8 cellular contexts compared by ENCODE assay signal in the genomic region with DNA sequence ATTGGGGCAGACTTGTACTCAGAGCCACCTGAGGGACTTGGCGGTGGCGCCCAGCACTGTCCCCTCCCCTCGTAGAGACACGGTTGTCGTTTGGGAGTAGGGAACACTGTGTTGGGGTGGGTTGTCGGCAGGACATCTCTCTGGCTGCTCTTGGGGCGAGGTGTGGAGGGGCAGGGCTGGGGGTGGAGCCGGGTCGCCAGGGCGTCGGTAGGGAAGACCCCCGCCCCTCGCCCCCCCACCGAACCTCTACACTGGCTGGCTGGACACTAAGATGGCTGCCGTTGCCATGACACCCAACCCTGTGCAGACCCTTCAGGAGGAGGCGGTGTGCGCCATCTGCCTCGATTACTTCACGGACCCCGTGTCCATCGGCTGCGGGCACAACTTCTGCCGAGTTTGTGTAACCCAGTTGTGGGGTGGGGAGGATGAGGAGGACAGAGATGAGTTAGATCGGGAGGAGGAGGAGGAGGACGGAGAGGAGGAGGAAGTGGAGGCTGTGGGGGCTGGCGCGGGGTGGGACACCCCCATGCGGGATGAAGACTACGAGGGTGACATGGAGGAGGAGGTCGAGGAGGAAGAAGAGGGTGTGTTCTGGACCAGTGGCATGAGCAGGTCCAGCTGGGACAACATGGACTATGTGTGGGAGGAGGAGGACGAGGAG. TPM values are rescaled to one million over a fixed set of nuclear protein-coding genes. Genes with fewer than 3 reads are reported as not detected.
DNase-seq lines count a peak whose midpoint lies in the region; ATAC-seq and TF ChIP-seq lines count a peak whose summit lies in the region.

No MANE protein-coding gene starts in this region.

- no peaks in the 10 kb centered on the region for H3K9me3 ChIP-seq in BLaER1 treated with 17β-estradiol and CSF1 and Interleukin-3, amounts not matched to agents 10 nM and 100 nM (replicated peaks in 1 of 11)
- H3K9me3 ChIP-seq in prostate gland = no peaks in the 10 kb centered on the region

- ATAC-seq in activated B cell treated with CpG ODN at 0.5 μM for 24 hours (ENCODE audit: low read depth) = peak; percentile 3
- ATAC-seq in foreskin keratinocyte = no peak

- CTCF ChIA-PET in activated B cell treated with CpG ODN at 0.5 μM for 24 hours (lab: Charles Lee) = interaction anchor here (1.0 to 1.6 kb wide), 4 partner anchors 20 to 37 kb away, joined by 3 to 7 read pairs (median 3); partner anchors contain the start of genes RACK1 and TRIM52

- intact Hi-C loops in activated B cell treated with CpG ODN at 0.5 μM for 24 hours (cut with micrococcal nuclease) = loop anchor here (1.0 to 10.0 kb wide), 8 partner anchors 19 to 422 kb away; partner anchors contain the start of genes MGAT1, RACK1, TRIM52 and ZFP62
- intact Hi-C loops in prostate gland (cut with DNase I) = loop anchor here (2.0 kb wide), 1 partner anchor 19 kb away; the partner anchor contains the start of gene RACK1

- peaks cover 32 to 51% (median 41%) of the 10 kb centered on the region in 10 experiments for H3K4me1 ChIP-seq in BLaER1 treated with 17β-estradiol and CSF1 and Interleukin-3, amounts not matched to agents 10 nM and 100 nM
- no peaks in the 10 kb centered on the region for H3K4me1 ChIP-seq in foreskin keratinocyte
- no peaks in the 10 kb centered on the region for H3K4me1 ChIP-seq in prostate gland (replicated peaks)

- H3K27ac Mint-ChIP-seq in activated B cell treated with CpG ODN at 0.5 μM for 24 hours = peak overlapping the region; percentile 98

- peak overlapping the region; percentile 95 for H3K4me3 Mint-ChIP-seq in activated B cell treated with CpG ODN at 0.5 μM for 24 hours

- H3K36me3 Mint-ChIP-seq in activated B cell treated with CpG ODN at 0.5 μM for 24 hours (ENCODE audit: low read depth) = peaks cover 18% of the 10 kb centered on the region

- peaks cover 4% of the 10 kb centered on the region for H3K27me3 Mint-ChIP-seq in activated B cell treated with CpG ODN at 0.5 μM for 24 hours

- H3K4me3 ChIP-seq in BLaER1 treated with 17β-estradiol and CSF1 and Interleukin-3, amounts not matched to agents 10 nM and 100 nM = peak overlapping the region; percentile 67 to 87 (median 80)
- H3K4me3 ChIP-seq in H7 (ENCODE audit: insufficient read depth, low read depth, low read length) (peak overlapping the region; percentile 90), prostate gland (peak overlapping the region; percentile 84 to 90)

- TF ChIP-seq CTCF in activated B cell treated with CpG ODN at 0.5 μM for 24 hours (IDR thresholded peaks at IDR 0.05) (no peak), foreskin keratinocyte (conservative IDR thresholded peaks at IDR 0.05) (no peak), prostate gland (IDR thresholded peaks at IDR 0.05) (no peak)

- peak overlapping the region; percentile 81 to 97 (median 95) for H3K4me2 ChIP-seq in BLaER1 treated with 17β-estradiol and CSF1 and Interleukin-3, amounts not matched to agents 10 nM and 100 nM

- H3K9me3 Mint-ChIP-seq in activated B cell treated with CpG ODN at 0.5 μM for 24 hours = no peaks in the 10 kb centered on the region

- TF ChIP-seq POLR2A in prostate gland (IDR thresholded peaks at IDR 0.05) = no peak

- POLR2A ChIA-PET in activated B cell treated with CpG ODN at 0.5 μM for 24 hours (lab: Charles Lee) = interaction anchor here (0.5 to 6.1 kb wide), 23 partner anchors 13 to 466 kb away, joined by 3 to 177 read pairs (median 8); partner anchors contain the start of genes MGAT1, RACK1, TRIM52 and TRIM7

- peak overlapping the region; percentile 91 to 99 (median 95) for H3K9ac ChIP-seq in BLaER1 treated with 17β-estradiol and CSF1 and Interleukin-3, amounts not matched to agents 10 nM and 100 nM

- under 1% methylated on average over 29 of the region's 31 CpGs for WGBS in prostate gland

- H3K27me3 ChIP-seq in BLaER1 treated with 17β-estradiol and CSF1 and Interleukin-3, amounts not matched to agents 10 nM and 100 nM = no peaks in the 10 kb centered on the region
- H3K27me3 ChIP-seq in H7 (ENCODE audit: control insufficient read depth, insufficient read depth, low read length) = no peaks in the 10 kb centered on the region
- no peaks in the 10 kb centered on the region for H3K27me3 ChIP-seq in foreskin keratinocyte
- no peaks in the 10 kb centered on the region for H3K27me3 ChIP-seq in prostate gland (replicated peaks; ENCODE audit: insufficient read depth)

- peak; percentile 93 for DNase-seq in H7
- DNase-seq in activated B cell treated with CpG ODN at 0.5 μM for 24 hours = peak; percentile 35
- DNase-seq in foreskin keratinocyte = no peak
- DNase-seq in prostate gland (ENCODE audit: low spot score) = no peak
- no peak for DNase-seq in cerebellar cortex (ENCODE audit: low spot score)
- DNase-seq in KBM-7 = no peak
- DNase-seq in SKM-1 (lab: John Stamatoyannopoulos, UW; ENCODE audit: unreplicated experiment) = no peak

- peak overlapping the region; percentile 92 to 99 (median 97) for H3K27ac ChIP-seq in BLaER1 treated with 17β-estradiol and CSF1 and Interleukin-3, amounts not matched to agents 10 nM and 100 nM
- H3K27ac ChIP-seq in foreskin keratinocyte = peak overlapping the region; percentile 72
- peak overlapping the region; percentile 98 for H3K27ac ChIP-seq in prostate gland

- H3K36me3 ChIP-seq in BLaER1 treated with 17β-estradiol and CSF1 and Interleukin-3, amounts not matched to agents 10 nM and 100 nM = peaks cover 7 to 24% (median 17%) of the 10 kb centered on the region in 11 experiments; a peak in 20 of 22 replicates
- H3K36me3 ChIP-seq in H7 (replicated peaks; ENCODE audit: control insufficient read depth, insufficient read depth, low read length) = peaks cover 3% of the 10 kb centered on the region
- no peaks in the 10 kb centered on the region for H3K36me3 ChIP-seq in prostate gland

- H3K4me1 Mint-ChIP-seq in activated B cell treated with CpG ODN at 0.5 μM for 24 hours = peaks cover 49% of the 10 kb centered on the region

- H4K20me1 ChIP-seq in BLaER1 treated with 17β-estradiol and CSF1 and Interleukin-3, amounts not matched to agents 10 nM and 100 nM = no peaks in the 10 kb centered on the region

- in situ Hi-C loops in KBM-7 (cut with MboI; ENCODE audit: low pct_unique_long_range_greater_than_20kb, low sequenced_read_pairs) = no loop called here

RNA-seq across cellular contexts. Expression of gene TRIM41, which starts 0.8 kb away (rescaled TPM):
- 13.6 and 19.8 TPM in 2 replicates for total RNA-seq in H7 (2014; rRNA removed; shearing (Covaris generic))
- 34.9 and 39.6 TPM in 2 replicates for total RNA-seq in activated B cell treated with CpG ODN at 0.5 μM for 24 hours
- 17.5 and 17.9 TPM in 2 replicates for total RNA-seq in foreskin keratinocyte
- polyA plus RNA-seq in foreskin keratinocyte = 15.6 and 17.3 TPM in 2 replicates
- total RNA-seq in prostate gland = 10 to 100 TPM; 16.9 to 28.3 TPM

RNA-seq across cellular contexts. Expression of gene TRIM7, which starts 18.9 kb away (rescaled TPM):
- 0.07 and 0.92 TPM in 2 replicates for total RNA-seq in H7 (2014; rRNA removed; shearing (Covaris generic))
- 0.32 and 0.51 TPM in 2 replicates for total RNA-seq in activated B cell treated with CpG ODN at 0.5 μM for 24 hours
- total RNA-seq in foreskin keratinocyte = 33.3 and 37.6 TPM in 2 replicates
- polyA plus RNA-seq in foreskin keratinocyte = 36.7 and 39.0 TPM in 2 replicates
- total RNA-seq in prostate gland = 1 to 10 TPM; 4.5 to 6.4 TPM

RNA-seq across cellular contexts. Expression of gene RACK1, which starts 19.8 kb away (rescaled TPM):
- 5,491 and 6,126 TPM in 2 replicates for total RNA-seq in H7 (2014; rRNA removed; shearing (Covaris generic))
- total RNA-seq in activated B cell treated with CpG ODN at 0.5 μM for 24 hours (2,528 and 2,812 TPM in 2 replicates), foreskin keratinocyte (3,025 and 3,078 TPM in 2 replicates), prostate gland (1,000 to 10,000 TPM; 2,058 to 4,360 TPM)
- polyA plus RNA-seq in foreskin keratinocyte = 2,685 and 2,690 TPM in 2 replicates

RNA-seq across cellular contexts. Expression of gene TRIM52, which starts 37.1 kb away (rescaled TPM):
- 1.9 and 2.4 TPM in 2 replicates for total RNA-seq in H7 (2014; rRNA removed; shearing (Covaris generic))
- total RNA-seq in activated B cell treated with CpG ODN at 0.5 μM for 24 hours = 30.9 and 36.9 TPM in 2 replicates
- total RNA-seq in foreskin keratinocyte = 2.6 and 2.8 TPM in 2 replicates
- 0.97 and 1.1 TPM in 2 replicates for polyA plus RNA-seq in foreskin keratinocyte
- total RNA-seq in prostate gland = 10 to 100 TPM; 11.2 to 15.2 TPM

Comparison
In these comparisons a context has a peak if more than half of its experiments do, and no peak if none do; other contexts are left out.
1. DNase-seq: peak in H7 (single experiment) and activated B cell treated with CpG ODN at 0.5 μM for 24 hours (single experiment); none in foreskin keratinocyte (0 of 2), prostate gland (single experiment), cerebellar cortex (single experiment), KBM-7 (single experiment) and SKM-1 (single experiment).
2. Peak in every context shown above with its lines, with median percentiles within 50 percentile points of each other: H3K27ac ChIP-seq and H3K4me3 ChIP-seq.